15 cellular contexts compared by ENCODE assay signal in genomic region chr6:2909718-2910117, GRCh38. TPM values are rescaled to one million over a fixed set of nuclear protein-coding genes. Genes with fewer than 3 reads are reported as not detected.
A peak's percentile ranks its signal among the peaks of the same experiment; 100 is the strongest.
DNase-seq lines count a peak whose midpoint lies in the region; ATAC-seq and TF ChIP-seq lines count a peak whose summit lies in the region.
"Had no signal": no experiment of that assay in that cellular context is flagged by ENCODE, and none has a peak within 500 bp of the region (broad histone marks: within the 10 kb centered on the region; RNA-seq: fewer than 3 reads in every experiment).

No MANE protein-coding gene starts in this region.

- TF ChIP-seq CTCF in Caco-2 (IDR thresholded peaks at IDR 0.05; ENCODE audit: insufficient read depth in 1 of 2, low read depth in 1 of 2, low read length in 1 of 2, severe bottlenecking in 1 of 2, unreplicated experiment in 1 of 2) (no peak), HEK293 (tag by site-specific recombination; IDR thresholded peaks at IDR 0.05) (no peak), tibial artery (IDR thresholded peaks at IDR 0.05) (no peak), RWPE1 (conservative IDR thresholded peaks at IDR 0.05; ENCODE audit: low read depth) (no peak)

- BruUV-seq in Caco-2 (replicated peaks; lab: Mats Ljungman, UMichigan) = no TSS peak

- CTCF ChIA-PET in Caco-2 (lab: Charles Lee) (no interaction called here), HEK293 (lab: Yijun Ruan, JAX) (interaction anchor here (0.7 to 2.8 kb wide), 3 partner anchors 22 to 135 kb away, joined by 4 to 27 read pairs (median 5); no protein-coding TSS in a partner anchor), RWPE1 (lab: Yijun Ruan, JAX) (interaction anchor here (1.0 kb wide), 1 partner anchor 160 kb away, joined by 4 read pairs; no protein-coding TSS in a partner anchor)

- POLR2A ChIA-PET in Caco-2 (lab: Charles Lee) (no interaction called here), HEK293 (lab: Yijun Ruan, JAX) (no interaction called here), RWPE1 (lab: Yijun Ruan, JAX; ENCODE audit: low non-redundant PET) (no interaction called here)

- intact Hi-C loops in Caco-2 (cut with micrococcal nuclease; ENCODE audit: unreplicated experiment) = no loop called here
- intact Hi-C loops in tibial artery (cut with DNase I; ENCODE audit: low total_unique reads) = no loop called here

- H3K4me1 ChIP-seq in Caco-2 (peaks cover 22% of the 10 kb centered on the region), HEK293 (ENCODE audit: control insufficient read depth, insufficient read depth, low read length) (no peaks in the 10 kb centered on the region), tibial artery (no peaks in the 10 kb centered on the region)
- H3K4me1 ChIP-seq: esophagus squamous epithelium had no signal

- H3K9me3 ChIP-seq in Caco-2 (no peaks in the 10 kb centered on the region), HEK293 (ENCODE audit: control insufficient read depth, insufficient read depth, low read depth, low read length) (no peaks in the 10 kb centered on the region), tibial artery (no peaks in the 10 kb centered on the region)
- H3K9me3 ChIP-seq: BLaER1 treated with 17β-estradiol and CSF1 and Interleukin-3, amounts not matched to agents 10 nM and 100 nM; esophagus squamous epithelium; SK-N-SH had no signal

- H3K4me3 Mint-ChIP-seq in Caco-2 (ENCODE audit: unreplicated experiment) (no peak overlapping the region), memory B cell (no peak overlapping the region)
- no peak overlapping the region for H3K4me3 Mint-ChIP-seq in activated naive CD8-positive, alpha-beta T cell treated with anti-CD3 and anti-CD28 coated beads for 36 hours
- H3K4me3 Mint-ChIP-seq: HFFc6 had no signal

- H3K9me3 Mint-ChIP-seq in Caco-2 (ENCODE audit: unreplicated experiment) (peaks cover 12% of the 10 kb centered on the region), memory B cell (peaks cover 5% of the 10 kb centered on the region)
- no peaks in the 10 kb centered on the region for H3K9me3 Mint-ChIP-seq in activated naive CD8-positive, alpha-beta T cell treated with anti-CD3 and anti-CD28 coated beads for 36 hours

- H3K27ac ChIP-seq in HEK293 (ENCODE audit: extremely low read depth, low read depth, low read length) (no peak overlapping the region), tibial artery (no peak overlapping the region), RWPE1 (no peak overlapping the region)
- H3K27ac ChIP-seq: BLaER1 treated with 17β-estradiol and CSF1 and Interleukin-3, amounts not matched to agents 10 nM and 100 nM; esophagus squamous epithelium had no signal

- DNase-seq in Caco-2 (no peak), memory B cell (ENCODE audit: low spot score in 2 of 2) (no peak), tibial artery (no peak), RWPE1 (ENCODE audit: low spot score) (no peak), NCI-H1048 (lab: John Stamatoyannopoulos, UW) (no peak)
- DNase-seq in activated naive CD8-positive, alpha-beta T cell treated with anti-CD3 and anti-CD28 coated beads for 36 hours = peak; percentile 51
- DNase-seq: activated CD4-positive, CD25-positive, alpha-beta regulatory T cell; esophagus squamous epithelium; GDM1; HFFc6; NCI-H1930; SK-N-SH had no signal

- H3K36me3 ChIP-seq in Caco-2 (ENCODE audit: control insufficient read depth, insufficient read depth, low read length) (no peaks in the 10 kb centered on the region), HEK293 (ENCODE audit: control insufficient read depth in 2 of 2, insufficient read depth in 1 of 2, low read length in 2 of 2) (no peaks in the 10 kb centered on the region), tibial artery (no peaks in the 10 kb centered on the region)
- H3K36me3 ChIP-seq: BLaER1 treated with 17β-estradiol and CSF1 and Interleukin-3, amounts not matched to agents 10 nM and 100 nM; esophagus squamous epithelium had no signal

- H3K4me3 ChIP-seq in Caco-2 (ENCODE audit: low read depth, low read length) (no peak overlapping the region), HEK293 (ENCODE audit: low read depth, low read length) (no peak overlapping the region), tibial artery (no peak overlapping the region)
- H3K4me3 ChIP-seq: BLaER1 treated with 17β-estradiol and CSF1 and Interleukin-3, amounts not matched to agents 10 nM and 100 nM; esophagus squamous epithelium had no signal

- no peaks in the 10 kb centered on the region for H3K27me3 Mint-ChIP-seq in Caco-2 (ENCODE audit: insufficient read depth, unreplicated experiment)
- H3K27me3 Mint-ChIP-seq in activated naive CD8-positive, alpha-beta T cell treated with anti-CD3 and anti-CD28 coated beads for 36 hours = no peaks in the 10 kb centered on the region
- no peaks in the 10 kb centered on the region for H3K27me3 Mint-ChIP-seq in memory B cell

- H3K36me3 Mint-ChIP-seq in Caco-2 (ENCODE audit: insufficient read depth, unreplicated experiment) (peaks cover 8% of the 10 kb centered on the region), memory B cell (no peaks in the 10 kb centered on the region)
- peaks cover 3% of the 10 kb centered on the region for H3K36me3 Mint-ChIP-seq in activated naive CD8-positive, alpha-beta T cell treated with anti-CD3 and anti-CD28 coated beads for 36 hours

- H3K4me1 Mint-ChIP-seq in Caco-2 (ENCODE audit: low read depth, unreplicated experiment) (peaks cover 46% of the 10 kb centered on the region), memory B cell (peaks cover 28% of the 10 kb centered on the region)
- peaks cover 47% of the 10 kb centered on the region for H3K4me1 Mint-ChIP-seq in activated naive CD8-positive, alpha-beta T cell treated with anti-CD3 and anti-CD28 coated beads for 36 hours

- ATAC-seq in memory B cell (ENCODE audit: low read depth) (no peak), GM21360 (IDR thresholded peaks at IDR 0.05; ENCODE audit: unreplicated experiment) (no peak)

- no peaks in the 10 kb centered on the region for H3K27me3 ChIP-seq in Caco-2 (replicated peaks; ENCODE audit: control insufficient read depth, insufficient read depth, low read length)
- no peaks in the 10 kb centered on the region for H3K27me3 ChIP-seq in tibial artery
- H3K27me3 ChIP-seq: esophagus squamous epithelium had no signal

- H3K27ac Mint-ChIP-seq in Caco-2 (ENCODE audit: unreplicated experiment) (peak overlapping the region; percentile 9), memory B cell (peak overlapping the region; percentile 30)
- peak overlapping the region; percentile 52 for H3K27ac Mint-ChIP-seq in activated naive CD8-positive, alpha-beta T cell treated with anti-CD3 and anti-CD28 coated beads for 36 hours
- H3K27ac Mint-ChIP-seq: HFFc6 had no signal

TF ChIP-seq in HEK293, 187 proteins besides CTCF, POLR2A, EP300 and RAD21:
- TF ChIP-seq WT1 (tag by site-specific recombination; IDR thresholded peaks at IDR 0.05) (no peak), HOXC10 (CRISPR knock-in tag; IDR thresholded peaks at IDR 0.05) (no peak), ZIC2 (tag by site-specific recombination; IDR thresholded peaks at IDR 0.05) (no peak), OSR2 (tag by site-specific recombination; IDR thresholded peaks at IDR 0.05) (peak; percentile 51; the same call in 1 of the 2 replicates)

RNA-seq across cellular contexts. Expression of gene SERPINB9, which starts 6.6 kb away (rescaled TPM):
- 3.1 and 3.5 TPM in 2 replicates for total RNA-seq in Caco-2 (2022)
- total RNA-seq in activated naive CD8-positive, alpha-beta T cell treated with anti-CD3 and anti-CD28 coated beads for 36 hours = 10 to 100 TPM; 51.3 to 51.4 TPM

Comparison
In these comparisons a context has a peak if more than half of its experiments do, and no peak if none do; other contexts are left out.
1. RNA of gene SERPINB9, which starts 6.6 kb away (total RNA-seq): 51.3 to 51.4 TPM in activated naive CD8-positive, alpha-beta T cell treated with anti-CD3 and anti-CD28 coated beads for 36 hours; 3.1 to 3.5 TPM in Caco-2; every median in the first group is over 10 times any median in the second.
2. Peak in every context shown above with its lines, with median percentiles within 50 percentile points of each other: H3K27ac Mint-ChIP-seq.